Comparison of ENCODE assay signal across 15 cellular contexts in the genomic region with DNA sequence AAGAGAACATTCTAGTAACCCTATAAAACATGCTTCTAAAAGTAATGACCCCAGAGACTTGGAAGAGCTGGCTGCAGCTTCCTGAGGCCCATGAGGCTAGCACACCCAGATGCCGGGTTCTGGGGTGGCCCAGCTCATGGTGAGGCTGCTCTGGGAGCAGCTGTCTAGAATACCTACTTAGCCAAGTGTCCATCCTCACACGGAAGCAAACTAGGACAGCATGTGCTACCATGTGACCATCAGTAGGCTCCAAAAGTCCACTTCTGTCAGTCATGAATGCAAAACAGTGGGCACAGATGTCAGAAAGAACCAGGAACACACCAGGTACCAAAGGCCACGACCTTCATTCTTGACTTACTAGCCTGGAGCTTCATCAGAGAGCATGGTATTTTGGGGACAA.
"Had no signal": no experiment of that assay in that cellular context is flagged by ENCODE, and none has a peak within 500 bp of the region (broad histone marks: within the 10 kb centered on the region; RNA-seq: fewer than 3 reads in every experiment).

No MANE protein-coding gene starts in this region.

- H3K27ac Mint-ChIP-seq: activated CD4-positive, alpha-beta memory T cell treated with anti-CD3 and anti-CD28 coated beads, Interleukin-2, amount 10 ng/mL, durations not matched to agents 7 days and 5 days; activated T-cell treated with anti-CD3 and anti-CD28 coated beads, Interleukin-2, amount 50 U/mL, for 24 hours; nephron progenitor cell; progenitor cell of endocrine pancreas; T-helper 17 cell had no signal

- H3K4me1 Mint-ChIP-seq: activated CD4-positive, alpha-beta memory T cell treated with anti-CD3 and anti-CD28 coated beads, Interleukin-2, amount 10 ng/mL, durations not matched to agents 7 days and 5 days had no signal

- H3K27me3 Mint-ChIP-seq: activated CD4-positive, alpha-beta memory T cell treated with anti-CD3 and anti-CD28 coated beads, Interleukin-2, amount 10 ng/mL, durations not matched to agents 7 days and 5 days; activated T-cell treated with anti-CD3 and anti-CD28 coated beads, Interleukin-2, amount 50 U/mL, for 24 hours; progenitor cell of endocrine pancreas had no signal

- H3K9me3 Mint-ChIP-seq: activated CD4-positive, alpha-beta memory T cell treated with anti-CD3 and anti-CD28 coated beads, Interleukin-2, amount 10 ng/mL, durations not matched to agents 7 days and 5 days; activated T-cell treated with anti-CD3 and anti-CD28 coated beads, Interleukin-2, amount 50 U/mL, for 24 hours had no signal

- H3K9me3 ChIP-seq: stomach, testis had no signal

- DNase-seq: activated CD4-positive, alpha-beta memory T cell treated with anti-CD3 and anti-CD28 coated beads, Interleukin-2, amount 10 ng/mL, durations not matched to agents 7 days and 5 days; activated CD4-positive, alpha-beta T cell treated with anti-CD3 and anti-CD28 coated beads for 4 hours; activated naive CD4-positive, alpha-beta T cell treated with anti-CD3 and anti-CD28 coated beads, Interleukin-2, amount 50 U/mL, for 16 hours; activated T-cell treated with anti-CD3 and anti-CD28 coated beads, Interleukin-2, amount 50 U/mL, for 24 hours; nephron progenitor cell; occipital lobe; right cardiac atrium; stomach; T-helper 17 cell; testis; WERI-Rb-1 had no signal

- H3K27ac ChIP-seq: cardiac muscle cell, esophagus muscularis mucosa, stomach, testis, WERI-Rb-1 had no signal

- H3K4me3 Mint-ChIP-seq: activated CD4-positive, alpha-beta memory T cell treated with anti-CD3 and anti-CD28 coated beads, Interleukin-2, amount 10 ng/mL, durations not matched to agents 7 days and 5 days; activated T-cell treated with anti-CD3 and anti-CD28 coated beads, Interleukin-2, amount 50 U/mL, for 24 hours; nephron progenitor cell; T-helper 17 cell had no signal

- H3K27me3 ChIP-seq: cardiac muscle cell, esophagus muscularis mucosa, stomach, testis had no signal

- ATAC-seq: right cardiac atrium, T-helper 17 cell had no signal

- H3K4me3 ChIP-seq: cardiac muscle cell, esophagus muscularis mucosa, lung, stomach, testis had no signal
